16 cellular contexts compared by ENCODE assay signal in genomic region chr16:20598832-20599469, GRCh38. TPM values are rescaled to one million over a fixed set of nuclear protein-coding genes. Genes with fewer than 3 reads are reported as not detected.
"Had no signal": no experiment of that assay in that cellular context is flagged by ENCODE, and none has a peak within 500 bp of the region (broad histone marks: within the 10 kb centered on the region; RNA-seq: fewer than 3 reads in every experiment).

No MANE protein-coding gene starts in this region.

- H3K27ac Mint-ChIP-seq: activated CD4-positive, alpha-beta memory T cell treated with anti-CD3 and anti-CD28 coated beads for 36 hours; activated naive CD8-positive, alpha-beta T cell treated with anti-CD3 and anti-CD28 coated beads, Interleukin-2, amount 10 ng/mL, durations not matched to agents 7 days and 5 days; nephron had no signal

- H3K4me3 Mint-ChIP-seq: activated CD4-positive, alpha-beta memory T cell treated with anti-CD3 and anti-CD28 coated beads for 36 hours; activated naive CD8-positive, alpha-beta T cell treated with anti-CD3 and anti-CD28 coated beads, Interleukin-2, amount 10 ng/mL, durations not matched to agents 7 days and 5 days; nephron had no signal

- H3K27ac ChIP-seq: sigmoid colon, suprapubic skin, upper lobe of left lung had no signal

- DNase-seq: activated CD4-positive, alpha-beta memory T cell treated with anti-CD3 and anti-CD28 coated beads for 36 hours; activated CD4-positive, CD25-positive, alpha-beta regulatory T cell treated with anti-CD3 and anti-CD28 coated beads, Interleukin-2, amount 50 U/mL, for 72 hours; activated naive CD8-positive, alpha-beta T cell treated with anti-CD3 and anti-CD28 coated beads, Interleukin-2, amount 10 ng/mL, durations not matched to agents 7 days and 5 days; activated T-cell treated with anti-CD3 and anti-CD28 coated beads, Interleukin-2, amount 50 U/mL, for 48 hours; anterior cingulate cortex; hippocampal formation; sigmoid colon; stimulated activated CD4-positive, alpha-beta T cell treated with anti-CD3 and anti-CD28 coated beads, Interleukin-12 subunit alpha, Interleukin-12 subunit beta, amount 100 ng/mL, for 4 hours; stimulated activated naive CD4-positive, alpha-beta T cell treated with Interleukin-2 at 50 U/mL for 16 hours; T-helper 1 cell; upper lobe of left lung had no signal

- H3K27me3 ChIP-seq: sigmoid colon, suprapubic skin, upper lobe of left lung had no signal

- H3K4me1 Mint-ChIP-seq: activated naive CD8-positive, alpha-beta T cell treated with anti-CD3 and anti-CD28 coated beads, Interleukin-2, amount 10 ng/mL, durations not matched to agents 7 days and 5 days; nephron had no signal

- H3K36me3 Mint-ChIP-seq: activated CD4-positive, alpha-beta memory T cell treated with anti-CD3 and anti-CD28 coated beads for 36 hours; activated naive CD8-positive, alpha-beta T cell treated with anti-CD3 and anti-CD28 coated beads, Interleukin-2, amount 10 ng/mL, durations not matched to agents 7 days and 5 days had no signal

- H3K4me1 ChIP-seq: sigmoid colon, suprapubic skin, upper lobe of left lung had no signal

- H3K9me3 ChIP-seq: sigmoid colon, suprapubic skin, upper lobe of left lung had no signal

- H3K36me3 ChIP-seq: sigmoid colon, suprapubic skin, upper lobe of left lung had no signal

- H3K4me3 ChIP-seq: sigmoid colon, suprapubic skin, upper lobe of left lung had no signal

- H3K9me3 Mint-ChIP-seq: activated CD4-positive, alpha-beta memory T cell treated with anti-CD3 and anti-CD28 coated beads for 36 hours; activated naive CD8-positive, alpha-beta T cell treated with anti-CD3 and anti-CD28 coated beads, Interleukin-2, amount 10 ng/mL, durations not matched to agents 7 days and 5 days; nephron had no signal

RNA-seq across cellular contexts. Expression of gene ACSM2B, which starts 22.8 kb away (rescaled TPM):
- total RNA-seq: activated CD4-positive, alpha-beta memory T cell treated with anti-CD3 and anti-CD28 coated beads for 36 hours; activated naive CD8-positive, alpha-beta T cell treated with anti-CD3 and anti-CD28 coated beads, Interleukin-2, amount 10 ng/mL, durations not matched to agents 7 days and 5 days; bronchial epithelial cell; chondrocyte; pulmonary artery endothelial cell had no signal
